1 cellular context compared by ENCODE assay signal in genomic region chr15:42593143-42593542, GRCh38.
TF ChIP-seq lines count a peak whose summit lies in the region.

No MANE protein-coding gene starts in this region.

TF ChIP-seq in IMR-90, 13 proteins besides CTCF, POLR2A, EP300 and RAD21:
- TF ChIP-seq, protein P1, sequence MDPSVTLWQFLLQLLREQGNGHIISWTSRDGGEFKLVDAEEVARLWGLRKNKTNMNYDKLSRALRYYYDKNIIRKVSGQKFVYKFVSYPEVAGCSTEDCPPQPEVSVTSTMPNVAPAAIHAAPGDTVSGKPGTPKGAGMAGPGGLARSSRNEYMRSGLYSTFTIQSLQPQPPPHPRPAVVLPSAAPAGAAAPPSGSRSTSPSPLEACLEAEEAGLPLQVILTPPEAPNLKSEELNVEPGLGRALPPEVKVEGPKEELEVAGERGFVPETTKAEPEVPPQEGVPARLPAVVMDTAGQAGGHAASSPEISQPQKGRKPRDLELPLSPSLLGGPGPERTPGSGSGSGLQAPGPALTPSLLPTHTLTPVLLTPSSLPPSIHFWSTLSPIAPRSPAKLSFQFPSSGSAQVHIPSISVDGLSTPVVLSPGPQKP (IDR thresholded peaks at IDR 0.05; ENCODE audit: borderline replicate concordance, low read depth, low read length): no peak
- no peak for TF ChIP-seq MAZ (IDR thresholded peaks at IDR 0.05; ENCODE audit: borderline replicate concordance, low read depth, low read length)
- no peak for TF ChIP-seq RCOR1 (IDR thresholded peaks at IDR 0.05; ENCODE audit: insufficient replicate concordance, low read length)
- no peak for TF ChIP-seq FOS (IDR thresholded peaks at IDR 0.05; ENCODE audit: low read depth, low read length)
- no peak for TF ChIP-seq MXI1 (IDR thresholded peaks at IDR 0.05; ENCODE audit: borderline replicate concordance, low read depth, low read length)
- no peak for TF ChIP-seq CHD1 (IDR thresholded peaks at IDR 0.05; ENCODE audit: low read depth, low read length)
- no peak for TF ChIP-seq BHLHE40 (IDR thresholded peaks at IDR 0.05; ENCODE audit: low read depth, low read length)
- no peak for TF ChIP-seq NFE2L2 (IDR thresholded peaks at IDR 0.05; ENCODE audit: low read depth, low read length)
- TF ChIP-seq MAFK (IDR thresholded peaks at IDR 0.05; ENCODE audit: low read depth, low read length): no peak
- no peak for TF ChIP-seq RFX5 (IDR thresholded peaks at IDR 0.05; ENCODE audit: low read depth, low read length)
- no peak for TF ChIP-seq SMC3 (IDR thresholded peaks at IDR 0.05; ENCODE audit: low read depth, low read length)
